8 cellular contexts compared by ENCODE assay signal in the genomic region with DNA sequence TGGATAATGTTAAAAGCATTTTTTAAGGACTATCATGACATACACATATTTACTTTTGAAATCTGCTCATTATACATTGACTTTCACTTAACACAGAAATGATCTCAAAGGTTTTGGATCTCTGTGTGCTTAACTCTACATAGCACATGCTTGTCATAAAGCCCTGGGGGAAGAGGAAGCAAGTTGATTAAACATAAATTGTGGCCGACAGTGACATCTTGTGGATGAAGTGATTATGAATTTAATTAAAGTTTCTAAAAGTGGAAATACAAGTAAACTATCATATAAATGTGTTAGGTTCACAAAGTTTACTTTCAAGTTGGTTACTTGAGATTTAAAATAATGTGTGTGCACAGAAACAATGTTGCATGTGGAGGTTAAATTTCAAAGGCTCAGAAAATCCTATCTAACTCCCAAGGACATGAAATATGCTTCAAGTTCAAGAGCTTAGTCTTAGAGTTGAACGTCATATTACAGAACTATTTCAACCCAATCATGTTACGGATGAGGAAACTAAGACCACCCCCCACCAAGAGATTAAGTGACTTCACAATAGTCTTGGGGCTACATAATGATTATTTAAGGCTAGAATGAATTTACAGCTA.
DNase-seq lines count a peak whose midpoint lies in the region; ATAC-seq and TF ChIP-seq lines count a peak whose summit lies in the region.

No MANE protein-coding gene starts in this region.

- DNase-seq in A172 (ENCODE audit: low spot score) (peak; percentile 46), DMS53 treated with DMSO at 0.1 percent for 48 hours (lab: John Stamatoyannopoulos, UW; ENCODE audit: unreplicated experiment) (peak; percentile 18), SKM-1 (lab: John Stamatoyannopoulos, UW; ENCODE audit: unreplicated experiment) (peak; percentile 16), fibroblast of peridontal ligament (ENCODE audit: extremely low read depth) (peak; percentile 73), pulmonary artery endothelial cell (ENCODE audit: low read depth, low spot score) (peak; percentile 4)

- ATAC-seq in HG03135 (IDR thresholded peaks at IDR 0.05; ENCODE audit: unreplicated experiment) (no peak), HG02623 (IDR thresholded peaks at IDR 0.05; ENCODE audit: unreplicated experiment) (no peak)

- peak; percentile 40; the same call in 1 of the 2 replicates for TF ChIP-seq RAD21 in Ishikawa (IDR thresholded peaks at IDR 0.05; ENCODE audit: low read depth)

- no peak for TF ChIP-seq EP300 in Ishikawa (IDR thresholded peaks at IDR 0.05; ENCODE audit: borderline replicate concordance)

TF ChIP-seq in Ishikawa, 13 proteins besides CTCF, POLR2A, EP300 and RAD21:
- TF ChIP-seq FOXM1 (IDR thresholded peaks at IDR 0.05; ENCODE audit: borderline replicate concordance, low read depth) = no peak
- TF ChIP-seq, protein P1, sequence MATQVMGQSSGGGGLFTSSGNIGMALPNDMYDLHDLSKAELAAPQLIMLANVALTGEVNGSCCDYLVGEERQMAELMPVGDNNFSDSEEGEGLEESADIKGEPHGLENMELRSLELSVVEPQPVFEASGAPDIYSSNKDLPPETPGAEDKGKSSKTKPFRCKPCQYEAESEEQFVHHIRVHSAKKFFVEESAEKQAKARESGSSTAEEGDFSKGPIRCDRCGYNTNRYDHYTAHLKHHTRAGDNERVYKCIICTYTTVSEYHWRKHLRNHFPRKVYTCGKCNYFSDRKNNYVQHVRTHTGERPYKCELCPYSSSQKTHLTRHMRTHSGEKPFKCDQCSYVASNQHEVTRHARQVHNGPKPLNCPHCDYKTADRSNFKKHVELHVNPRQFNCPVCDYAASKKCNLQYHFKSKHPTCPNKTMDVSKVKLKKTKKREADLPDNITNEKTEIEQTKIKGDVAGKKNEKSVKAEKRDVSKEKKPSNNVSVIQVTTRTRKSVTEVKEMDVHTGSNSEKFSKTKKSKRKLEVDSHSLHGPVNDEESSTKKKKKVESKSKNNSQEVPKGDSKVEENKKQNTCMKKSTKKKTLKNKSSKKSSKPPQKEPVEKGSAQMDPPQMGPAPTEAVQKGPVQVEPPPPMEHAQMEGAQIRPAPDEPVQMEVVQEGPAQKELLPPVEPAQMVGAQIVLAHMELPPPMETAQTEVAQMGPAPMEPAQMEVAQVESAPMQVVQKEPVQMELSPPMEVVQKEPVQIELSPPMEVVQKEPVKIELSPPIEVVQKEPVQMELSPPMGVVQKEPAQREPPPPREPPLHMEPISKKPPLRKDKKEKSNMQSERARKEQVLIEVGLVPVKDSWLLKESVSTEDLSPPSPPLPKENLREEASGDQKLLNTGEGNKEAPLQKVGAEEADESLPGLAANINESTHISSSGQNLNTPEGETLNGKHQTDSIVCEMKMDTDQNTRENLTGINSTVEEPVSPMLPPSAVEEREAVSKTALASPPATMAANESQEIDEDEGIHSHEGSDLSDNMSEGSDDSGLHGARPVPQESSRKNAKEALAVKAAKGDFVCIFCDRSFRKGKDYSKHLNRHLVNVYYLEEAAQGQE (IDR thresholded peaks at IDR 0.05; ENCODE audit: low read depth) = no peak
- no peak for TF ChIP-seq NFIC (IDR thresholded peaks at IDR 0.05)
- TF ChIP-seq ZBTB7A (IDR thresholded peaks at IDR 0.05; ENCODE audit: low read depth) = no peak
- TF ChIP-seq, protein P2, sequence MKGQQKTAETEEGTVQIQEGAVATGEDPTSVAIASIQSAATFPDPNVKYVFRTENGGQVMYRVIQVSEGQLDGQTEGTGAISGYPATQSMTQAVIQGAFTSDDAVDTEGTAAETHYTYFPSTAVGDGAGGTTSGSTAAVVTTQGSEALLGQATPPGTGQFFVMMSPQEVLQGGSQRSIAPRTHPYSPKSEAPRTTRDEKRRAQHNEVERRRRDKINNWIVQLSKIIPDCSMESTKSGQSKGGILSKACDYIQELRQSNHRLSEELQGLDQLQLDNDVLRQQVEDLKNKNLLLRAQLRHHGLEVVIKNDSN (IDR thresholded peaks at IDR 0.05) = no peak
- TF ChIP-seq, protein P3, sequence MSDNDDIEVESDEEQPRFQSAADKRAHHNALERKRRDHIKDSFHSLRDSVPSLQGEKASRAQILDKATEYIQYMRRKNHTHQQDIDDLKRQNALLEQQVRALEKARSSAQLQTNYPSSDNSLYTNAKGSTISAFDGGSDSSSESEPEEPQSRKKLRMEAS (IDR thresholded peaks at IDR 0.05) = no peak
- TF ChIP-seq TCF12 (IDR thresholded peaks at IDR 0.05; ENCODE audit: low read depth) = no peak
- TF ChIP-seq TEAD4 (IDR thresholded peaks at IDR 0.05) = no peak
- no peak for TF ChIP-seq CREB1 (IDR thresholded peaks at IDR 0.05; ENCODE audit: low read depth)
- no peak for TF ChIP-seq CEBPB (IDR thresholded peaks at IDR 0.05)
- TF ChIP-seq YY1 (IDR thresholded peaks at IDR 0.05; ENCODE audit: low read depth) = no peak
- TF ChIP-seq TAF1 (IDR thresholded peaks at IDR 0.05; ENCODE audit: low read depth) = no peak
- no peak for TF ChIP-seq EGR1 (IDR thresholded peaks at IDR 0.05)

Comparison
In these comparisons a context has a peak if more than half of its experiments do, and no peak if none do; other contexts are left out.
1. DNase-seq: peak in every context shown above with its lines; median percentile 73 in fibroblast of peridontal ligament; 46 in A172; 18 in DMS53 treated with DMSO at 0.1 percent for 48 hours; 16 in SKM-1; 4 in pulmonary artery endothelial cell.